29 cellular contexts compared by ENCODE assay signal in genomic region chr14:86065407-86065806, GRCh38.
"Had no signal": no experiment of that assay in that cellular context is flagged by ENCODE, and none has a peak within 500 bp of the region (broad histone marks: within the 10 kb centered on the region; RNA-seq: fewer than 3 reads in every experiment).

No MANE protein-coding gene starts in this region.

- H3K36me3 ChIP-seq: colonic mucosa, esophagus muscularis mucosa, esophagus squamous epithelium, gastrocnemius medialis, gastroesophageal sphincter, heart left ventricle, heart right ventricle had no signal

- H3K9me3 ChIP-seq: colonic mucosa, esophagus muscularis mucosa, esophagus squamous epithelium, gastrocnemius medialis, gastroesophageal sphincter had no signal

- FAIRE-seq: colon, endometrium, endothelial cell of umbilical vein, frontal cortex had no signal

- H3K27ac ChIP-seq: colonic mucosa, coronary artery, dorsolateral prefrontal cortex, epithelial cell of prostate, esophagus muscularis mucosa, esophagus squamous epithelium, foreskin keratinocyte, gastrocnemius medialis, gastroesophageal sphincter, heart left ventricle, heart right ventricle had no signal

- DNase-seq: colonic mucosa; cortex of kidney; dermis blood vessel endothelial cell; dorsolateral prefrontal cortex; effector CD4-positive, alpha-beta T cell; effector CD8-positive, alpha-beta T cell; effector memory CD4-positive, alpha-beta T cell; effector memory CD8-positive, alpha-beta T cell; endodermal cell; erythroblast; esophagus squamous epithelium; foreskin fibroblast; foreskin keratinocyte; foreskin melanocyte; gastrocnemius medialis; glutamatergic neuron; head of caudate nucleus; heart left ventricle; heart right ventricle had no signal

- H3K4me3 ChIP-seq: colonic mucosa, coronary artery, dorsolateral prefrontal cortex, esophagus muscularis mucosa, esophagus squamous epithelium, gastrocnemius medialis, gastroesophageal sphincter, heart left ventricle, heart right ventricle had no signal

- H3K9me3 Mint-ChIP-seq: dendritic cell treated with granulocyte-macrophage colony-stimulating factor and Interleukin-4, amounts not matched to agents 40 ng/mL and 50 ng/mL, for 4 days; effector memory CD8-positive, alpha-beta T cell had no signal

- H3K27me3 Mint-ChIP-seq: dendritic cell treated with granulocyte-macrophage colony-stimulating factor and Interleukin-4, amounts not matched to agents 40 ng/mL and 50 ng/mL, for 4 days; effector memory CD8-positive, alpha-beta T cell had no signal

- H3K4me1 ChIP-seq: colonic mucosa, esophagus muscularis mucosa, esophagus squamous epithelium, foreskin keratinocyte, gastrocnemius medialis, gastroesophageal sphincter, heart left ventricle had no signal

- ATAC-seq: effector memory CD8-positive, alpha-beta T cell; esophagus mucosa; foreskin keratinocyte; gastrocnemius medialis; gastroesophageal sphincter; heart left ventricle; heart right ventricle had no signal

- H3K4me3 Mint-ChIP-seq: dendritic cell treated with granulocyte-macrophage colony-stimulating factor and Interleukin-4, amounts not matched to agents 40 ng/mL and 50 ng/mL, for 4 days; effector memory CD8-positive, alpha-beta T cell; endodermal cell had no signal

- H3K4me1 Mint-ChIP-seq: endodermal cell had no signal

- H3K27ac Mint-ChIP-seq: dendritic cell treated with granulocyte-macrophage colony-stimulating factor and Interleukin-4, amounts not matched to agents 40 ng/mL and 50 ng/mL, for 4 days; effector memory CD8-positive, alpha-beta T cell; endodermal cell had no signal

- H3K27me3 ChIP-seq: colonic mucosa, dorsolateral prefrontal cortex, esophagus muscularis mucosa, esophagus squamous epithelium, foreskin keratinocyte, gastrocnemius medialis, gastroesophageal sphincter, heart left ventricle, heart right ventricle had no signal
